2 cellular contexts compared by ENCODE assay signal in the genomic region with DNA sequence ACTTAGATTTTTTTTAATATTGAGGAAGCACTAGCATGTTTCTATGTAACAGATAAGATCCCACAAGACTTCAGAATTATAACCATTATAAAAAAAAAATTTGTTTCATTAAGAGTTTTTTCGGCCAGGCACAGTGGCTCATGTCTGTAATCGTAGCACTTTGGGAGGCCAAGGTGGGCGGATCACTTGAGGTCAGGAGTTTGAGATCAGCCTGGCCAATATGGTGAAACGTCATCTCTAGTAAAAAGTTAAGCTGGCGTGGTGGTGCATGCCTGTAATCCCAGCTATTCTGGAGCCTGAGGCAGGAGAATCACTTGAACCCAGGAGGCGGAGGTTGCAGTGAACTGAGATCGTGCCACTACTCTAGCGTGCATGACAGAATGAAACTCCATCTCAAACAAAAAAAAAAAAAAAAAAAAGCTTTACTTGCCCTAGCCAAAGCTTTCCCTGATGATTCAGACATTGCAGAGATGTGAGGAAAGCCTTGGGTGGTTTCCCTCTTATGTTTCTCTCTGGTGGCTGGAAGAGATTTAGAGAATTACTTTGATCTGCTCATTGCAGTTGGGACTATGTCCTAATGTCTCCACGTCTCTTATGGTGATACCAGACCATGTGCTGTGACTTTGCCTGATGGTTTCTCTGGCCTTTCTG.
TF ChIP-seq lines count a peak whose summit lies in the region.

No MANE protein-coding gene starts in this region.

TF ChIP-seq in IMR-90, 13 proteins besides CTCF, POLR2A, EP300 and RAD21 (continued from another document):
- TF ChIP-seq CHD1 (IDR thresholded peaks at IDR 0.05; ENCODE audit: low read depth, low read length): no peak
- no peak for TF ChIP-seq FOS (IDR thresholded peaks at IDR 0.05; ENCODE audit: low read depth, low read length)
- TF ChIP-seq SMC3 (IDR thresholded peaks at IDR 0.05; ENCODE audit: low read depth, low read length): no peak
- TF ChIP-seq RFX5 (IDR thresholded peaks at IDR 0.05; ENCODE audit: low read depth, low read length): no peak
- no peak for TF ChIP-seq CEBPB (IDR thresholded peaks at IDR 0.05; ENCODE audit: low read depth, low read length)
TF ChIP-seq in IMR-90: peak in this region for 0.

TF ChIP-seq in SK-N-SH treated with all-trans-retinoic acid at 6 μM for 48 hours, 23 proteins besides CTCF, POLR2A, EP300 and RAD21 (continued from another document):
- TF ChIP-seq, protein P1, sequence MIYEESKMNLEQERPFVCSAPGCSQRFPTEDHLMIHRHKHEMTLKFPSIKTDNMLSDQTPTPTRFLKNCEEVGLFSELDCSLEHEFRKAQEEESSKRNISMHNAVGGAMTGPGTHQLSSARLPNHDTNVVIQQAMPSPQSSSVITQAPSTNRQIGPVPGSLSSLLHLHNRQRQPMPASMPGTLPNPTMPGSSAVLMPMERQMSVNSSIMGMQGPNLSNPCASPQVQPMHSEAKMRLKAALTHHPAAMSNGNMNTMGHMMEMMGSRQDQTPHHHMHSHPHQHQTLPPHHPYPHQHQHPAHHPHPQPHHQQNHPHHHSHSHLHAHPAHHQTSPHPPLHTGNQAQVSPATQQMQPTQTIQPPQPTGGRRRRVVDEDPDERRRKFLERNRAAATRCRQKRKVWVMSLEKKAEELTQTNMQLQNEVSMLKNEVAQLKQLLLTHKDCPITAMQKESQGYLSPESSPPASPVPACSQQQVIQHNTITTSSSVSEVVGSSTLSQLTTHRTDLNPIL (CRISPR knock-in tag; IDR thresholded peaks at IDR 0.05; ENCODE audit: low read depth): no peak
- no peak for TF ChIP-seq PPARA (CRISPR knock-in tag; IDR thresholded peaks at IDR 0.05; ENCODE audit: borderline replicate concordance)
- TF ChIP-seq, protein P2, sequence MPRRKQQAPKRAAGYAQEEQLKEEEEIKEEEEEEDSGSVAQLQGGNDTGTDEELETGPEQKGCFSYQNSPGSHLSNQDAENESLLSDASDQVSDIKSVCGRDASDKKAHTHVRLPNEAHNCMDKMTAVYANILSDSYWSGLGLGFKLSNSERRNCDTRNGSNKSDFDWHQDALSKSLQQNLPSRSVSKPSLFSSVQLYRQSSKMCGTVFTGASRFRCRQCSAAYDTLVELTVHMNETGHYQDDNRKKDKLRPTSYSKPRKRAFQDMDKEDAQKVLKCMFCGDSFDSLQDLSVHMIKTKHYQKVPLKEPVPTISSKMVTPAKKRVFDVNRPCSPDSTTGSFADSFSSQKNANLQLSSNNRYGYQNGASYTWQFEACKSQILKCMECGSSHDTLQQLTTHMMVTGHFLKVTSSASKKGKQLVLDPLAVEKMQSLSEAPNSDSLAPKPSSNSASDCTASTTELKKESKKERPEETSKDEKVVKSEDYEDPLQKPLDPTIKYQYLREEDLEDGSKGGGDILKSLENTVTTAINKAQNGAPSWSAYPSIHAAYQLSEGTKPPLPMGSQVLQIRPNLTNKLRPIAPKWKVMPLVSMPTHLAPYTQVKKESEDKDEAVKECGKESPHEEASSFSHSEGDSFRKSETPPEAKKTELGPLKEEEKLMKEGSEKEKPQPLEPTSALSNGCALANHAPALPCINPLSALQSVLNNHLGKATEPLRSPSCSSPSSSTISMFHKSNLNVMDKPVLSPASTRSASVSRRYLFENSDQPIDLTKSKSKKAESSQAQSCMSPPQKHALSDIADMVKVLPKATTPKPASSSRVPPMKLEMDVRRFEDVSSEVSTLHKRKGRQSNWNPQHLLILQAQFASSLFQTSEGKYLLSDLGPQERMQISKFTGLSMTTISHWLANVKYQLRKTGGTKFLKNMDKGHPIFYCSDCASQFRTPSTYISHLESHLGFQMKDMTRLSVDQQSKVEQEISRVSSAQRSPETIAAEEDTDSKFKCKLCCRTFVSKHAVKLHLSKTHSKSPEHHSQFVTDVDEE (CRISPR knock-in tag; IDR thresholded peaks at IDR 0.05): no peak
- TF ChIP-seq, protein P3, sequence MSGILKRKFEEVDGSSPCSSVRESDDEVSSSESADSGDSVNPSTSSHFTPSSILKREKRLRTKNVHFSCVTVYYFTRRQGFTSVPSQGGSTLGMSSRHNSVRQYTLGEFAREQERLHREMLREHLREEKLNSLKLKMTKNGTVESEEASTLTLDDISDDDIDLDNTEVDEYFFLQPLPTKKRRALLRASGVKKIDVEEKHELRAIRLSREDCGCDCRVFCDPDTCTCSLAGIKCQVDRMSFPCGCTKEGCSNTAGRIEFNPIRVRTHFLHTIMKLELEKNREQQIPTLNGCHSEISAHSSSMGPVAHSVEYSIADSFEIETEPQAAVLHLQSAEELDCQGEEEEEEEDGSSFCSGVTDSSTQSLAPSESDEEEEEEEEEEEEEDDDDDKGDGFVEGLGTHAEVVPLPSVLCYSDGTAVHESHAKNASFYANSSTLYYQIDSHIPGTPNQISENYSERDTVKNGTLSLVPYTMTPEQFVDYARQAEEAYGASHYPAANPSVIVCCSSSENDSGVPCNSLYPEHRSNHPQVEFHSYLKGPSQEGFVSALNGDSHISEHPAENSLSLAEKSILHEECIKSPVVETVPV (CRISPR knock-in tag; IDR thresholded peaks at IDR 0.05): no peak
- no peak for TF ChIP-seq RARB (CRISPR knock-in tag; IDR thresholded peaks at IDR 0.05)
- no peak for TF ChIP-seq ISL1 (CRISPR knock-in tag; IDR thresholded peaks at IDR 0.05)
- TF ChIP-seq SNAI2 (CRISPR knock-in tag; IDR thresholded peaks at IDR 0.05): no peak
- no peak for TF ChIP-seq CSDC2 (CRISPR knock-in tag; IDR thresholded peaks at IDR 0.05)
- no peak for TF ChIP-seq ESRRG (CRISPR knock-in tag; IDR thresholded peaks at IDR 0.05)
- TF ChIP-seq ZFP3 (CRISPR knock-in tag; IDR thresholded peaks at IDR 0.05): no peak
- no peak for TF ChIP-seq ZNF70 (CRISPR knock-in tag; IDR thresholded peaks at IDR 0.05)
- TF ChIP-seq GLIS3 (CRISPR knock-in tag; IDR thresholded peaks at IDR 0.05): no peak
